In the genomic region with DNA sequence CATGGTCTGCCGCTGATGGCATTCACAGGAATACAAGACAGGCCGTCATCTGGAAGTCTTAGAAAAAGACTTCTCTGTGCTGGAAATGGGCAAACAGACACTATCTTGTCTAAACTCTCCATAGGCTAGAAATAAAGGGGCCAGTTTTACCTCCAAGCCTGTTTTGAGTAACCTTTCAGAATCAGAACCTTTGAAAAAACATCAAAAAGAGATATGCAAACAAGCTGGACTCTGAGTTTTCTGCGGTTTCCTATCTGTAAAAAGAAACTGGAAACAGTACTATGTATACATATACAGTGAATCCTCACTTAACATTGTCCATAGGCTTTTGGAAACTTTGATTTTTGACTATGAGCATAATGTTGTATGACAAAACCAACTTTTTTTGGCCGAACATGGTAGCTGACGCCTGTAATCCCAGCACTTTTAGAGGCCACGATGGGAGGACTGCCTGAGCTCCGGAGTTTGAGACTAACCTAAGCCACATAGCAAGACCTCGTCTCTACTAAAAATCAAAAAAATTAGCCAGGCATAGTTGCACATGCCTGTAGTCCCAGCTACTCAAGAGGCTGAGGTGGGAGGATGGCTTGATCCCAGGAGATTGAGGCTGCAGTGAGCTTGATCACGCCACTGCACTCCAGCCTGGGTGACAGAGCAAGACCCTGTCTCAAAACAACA, we compare ENCODE assay signal across 12 cellular contexts.
A peak's percentile ranks its signal among the peaks of the same experiment; 100 is the strongest.
DNase-seq lines count a peak whose midpoint lies in the region; ATAC-seq lines count a peak whose summit lies in the region.
"Had no signal": no experiment of that assay in that cellular context is flagged by ENCODE, and none has a peak within 500 bp of the region (broad histone marks: within the 10 kb centered on the region; RNA-seq: fewer than 3 reads in every experiment).

No MANE protein-coding gene starts in this region.

- no peaks in the 10 kb centered on the region for H3K36me3 ChIP-seq in Karpas-422 (ENCODE audit: insufficient read depth, low read length)

- H3K4me3 ChIP-seq in Karpas-422 (ENCODE audit: low read length): peak overlapping the region; percentile 29
- H3K4me3 ChIP-seq: hepatocyte had no signal

- no peaks in the 10 kb centered on the region for H4K20me1 ChIP-seq in Karpas-422 (ENCODE audit: insufficient read depth, low read depth, low read length)

- peaks cover 65% of the 10 kb centered on the region for H3K4me1 ChIP-seq in Karpas-422 (ENCODE audit: low read length)

- ATAC-seq in GM18511 (IDR thresholded peaks at IDR 0.05; ENCODE audit: unreplicated experiment) (peak; percentile 97), GM19468 (IDR thresholded peaks at IDR 0.05; ENCODE audit: extremely low read depth, unreplicated experiment) (peak; percentile 53), HG02943 (IDR thresholded peaks at IDR 0.05; ENCODE audit: low read depth, unreplicated experiment) (peak; percentile 80)
- ATAC-seq: CD8-positive, alpha-beta T cell had no signal

- H3K9ac ChIP-seq in Karpas-422 (ENCODE audit: low read length): peak overlapping the region; percentile 42

- H3K27ac ChIP-seq in Karpas-422 (ENCODE audit: low read length): peak overlapping the region; percentile 93
- H3K27ac ChIP-seq: hepatocyte had no signal

- H3K9me2 ChIP-seq in Karpas-422 (replicated peaks; ENCODE audit: insufficient read depth, low read length): no peaks in the 10 kb centered on the region

- DNase-seq in Karpas-422 (peak; percentile 72), NCI-H345 treated with DMSO at 0.1 percent for 48 hours (lab: John Stamatoyannopoulos, UW; ENCODE audit: unreplicated experiment) (no peak), occipital lobe (lab: John Stamatoyannopoulos, UW) (no peak)
- DNase-seq in stimulated activated naive CD4-positive, alpha-beta T cell treated with Interleukin-2 at 50 U/mL for 16 hours (lab: John Stamatoyannopoulos, UW): no peak
- DNase-seq in activated effector memory CD4-positive, alpha-beta T cell treated with anti-CD3 and anti-CD28 coated beads, Interleukin-2, amount 50 U/mL, for 16 hours: no peak
- DNase-seq: amniotic stem cell; CD8-positive, alpha-beta T cell; NCI-H526 treated with DMSO at 0.1 percent for 48 hours had no signal

- no peaks in the 10 kb centered on the region for H3K9me3 ChIP-seq in Karpas-422 (ENCODE audit: low read length)

- no peaks in the 10 kb centered on the region for H3K27me3 ChIP-seq in Karpas-422 (ENCODE audit: low read length)
- H3K27me3 ChIP-seq: hepatocyte had no signal

- no peaks in the 10 kb centered on the region for H3K79me2 ChIP-seq in Karpas-422 (ENCODE audit: low read length)
- H3K79me2 ChIP-seq: hepatocyte had no signal

- peak overlapping the region; percentile 65 for H3K4me2 ChIP-seq in Karpas-422 (ENCODE audit: low read depth, low read length, poor library complexity, severe bottlenecking)
- H3K4me2 ChIP-seq: hepatocyte had no signal

- peak overlapping the region; percentile 85 for H2AFZ ChIP-seq in Karpas-422 (ENCODE audit: low read length)
- H2AFZ ChIP-seq: hepatocyte had no signal
